Comparison of ENCODE assay signal across 18 cellular contexts in genomic region chr6:110608151-110608550, GRCh38.
DNase-seq lines count a peak whose midpoint lies in the region; ATAC-seq, FAIRE-seq and TF ChIP-seq lines count a peak whose summit lies in the region.
"Had no signal": no experiment of that assay in that cellular context is flagged by ENCODE, and none has a peak within 500 bp of the region (broad histone marks: within the 10 kb centered on the region; RNA-seq: fewer than 3 reads in every experiment).

No MANE protein-coding gene starts in this region.

- WGBS in K562 (ENCODE audit: insufficient coverage, low coverage, missing lambda C conversion rate), result 42% methylated on average over 2 of the region's 2 CpGs

- CTCF ChIA-PET in K562 (lab: Yijun Ruan, JAX; ENCODE audit: low intra/inter-chr PET ratio), result interaction anchor here (0.6 kb wide), 1 partner anchor 1652 kb away, joined by 3 read pairs; no protein-coding TSS in a partner anchor
- CTCF ChIA-PET in RWPE1 (lab: Yijun Ruan, JAX), result interaction anchor here (0.7 kb wide), 2 partner anchors 208 to 1012 kb away, joined by 4 read pairs; no protein-coding TSS in a partner anchor

- intact Hi-C loops in left ventricle myocardium inferior (cut with micrococcal nuclease), result no loop called here
- intact Hi-C loops in K562 (cut with micrococcal nuclease), result no loop called here

- no TSS peak for BruUV-seq in K562 (replicated peaks; lab: Mats Ljungman, UMichigan)

- H3K27me3 ChIP-seq in left ventricle myocardium inferior (ENCODE audit: low read depth) (no peaks in the 10 kb centered on the region), right atrium auricular region (no peaks in the 10 kb centered on the region), K562 (ENCODE audit: control insufficient read depth in 2 of 2, insufficient read depth in 2 of 2, low read length in 2 of 2) (no peaks in the 10 kb centered on the region), layer of hippocampus (ENCODE audit: control insufficient read depth, insufficient read depth, low read length) (no peaks in the 10 kb centered on the region)
- H3K27me3 ChIP-seq: BLaER1 treated with 17β-estradiol and CSF1 and Interleukin-3, amounts not matched to agents 10 nM and 100 nM had no signal

- no peaks in the 10 kb centered on the region for H3K9me3 ChIP-seq in left ventricle myocardium inferior (replicated peaks)
- no peaks in the 10 kb centered on the region for H3K9me3 ChIP-seq in right atrium auricular region
- no peaks in the 10 kb centered on the region for H3K9me3 ChIP-seq in K562 (replicated peaks; ENCODE audit: control insufficient read depth, insufficient read depth, low read depth, low read length)

- no peak for ATAC-seq in K562
- ATAC-seq: CD8-positive, alpha-beta T cell; GM12878; HepG2 had no signal

- FAIRE-seq in K562 (lab: Jason Lieb, UNC), result no peak
- FAIRE-seq: GM12878, GM19239, H1, HepG2 had no signal

- TF ChIP-seq POLR2A in K562 (conservative IDR thresholded peaks at IDR 0.05), result no peak

- H2AFZ ChIP-seq in K562 (ENCODE audit: low read depth, low read length), result no peak overlapping the region

- no peaks in the 10 kb centered on the region for H3K79me2 ChIP-seq in K562 (ENCODE audit: control insufficient read depth, insufficient read depth, low read length)

- POLR2A ChIA-PET in K562 (lab: Yijun Ruan, JAX) (interaction anchor here (1.0 kb wide), 1 partner anchor 29 kb away, joined by 3 read pairs; no protein-coding TSS in a partner anchor), RWPE1 (lab: Yijun Ruan, JAX; ENCODE audit: low non-redundant PET) (no interaction called here)

- H3K36me3 ChIP-seq in left ventricle myocardium inferior (peaks cover 9% of the 10 kb centered on the region), right atrium auricular region (no peaks in the 10 kb centered on the region), K562 (ENCODE audit: control insufficient read depth, insufficient read depth, low read length) (no peaks in the 10 kb centered on the region)

- H4K20me1 ChIP-seq in K562 (replicated peaks; ENCODE audit: control insufficient read depth, insufficient read depth, low read length), result no peaks in the 10 kb centered on the region
- H4K20me1 ChIP-seq: BLaER1 treated with 17β-estradiol and CSF1 and Interleukin-3, amounts not matched to agents 10 nM and 100 nM had no signal

- H3K4me3 ChIP-seq in left ventricle myocardium inferior, result no peak overlapping the region
- no peak overlapping the region for H3K4me3 ChIP-seq in right atrium auricular region
- no peak overlapping the region for H3K4me3 ChIP-seq in K562
- H3K4me3 ChIP-seq: BLaER1 treated with 17β-estradiol and CSF1 and Interleukin-3, amounts not matched to agents 10 nM and 100 nM; GM12878 had no signal

- H3K9me1 ChIP-seq in K562 (ENCODE audit: control insufficient read depth, insufficient read depth, low read length), result no peaks in the 10 kb centered on the region

- H3K4me1 ChIP-seq in left ventricle myocardium inferior, result peaks cover 13% of the 10 kb centered on the region
- peaks cover 0 to 9% of the 10 kb centered on the region in 2 donors for H3K4me1 ChIP-seq in right atrium auricular region
- no peaks in the 10 kb centered on the region for H3K4me1 ChIP-seq in K562 (replicated peaks in 1 of 2; ENCODE audit: control insufficient read depth in 2 of 2, insufficient read depth in 2 of 2, low read length in 2 of 2)
- H3K4me1 ChIP-seq: BLaER1 treated with 17β-estradiol and CSF1 and Interleukin-3, amounts not matched to agents 10 nM and 100 nM had no signal

- TF ChIP-seq EP300 in K562 (IDR thresholded peaks at IDR 0.05; ENCODE audit: low read length), result no peak

- H3K9ac ChIP-seq in K562 (ENCODE audit: insufficient read depth in 1 of 2, low read depth in 2 of 2, low read length in 2 of 2), result no peak overlapping the region
- H3K9ac ChIP-seq: BLaER1 treated with 17β-estradiol and CSF1 and Interleukin-3, amounts not matched to agents 10 nM and 100 nM had no signal

- in situ Hi-C loops in K562 (cut with MboI), result no loop called here

- no peak for TF ChIP-seq CTCF in left ventricle myocardium inferior (IDR thresholded peaks at IDR 0.05; ENCODE audit: borderline replicate concordance)
- no peak for TF ChIP-seq CTCF in right atrium auricular region (IDR thresholded peaks at IDR 0.05)
- no peak for TF ChIP-seq CTCF in K562 (IDR thresholded peaks at IDR 0.05 in 2 of 3, conservative IDR thresholded peaks at IDR 0.05 in 1 of 3; ENCODE audit: insufficient read depth in 2 of 3, low read depth in 1 of 3, low read length in 3 of 3)
- no peak for TF ChIP-seq CTCF in RWPE1 (conservative IDR thresholded peaks at IDR 0.05; ENCODE audit: low read depth)

- H3K27ac ChIP-seq in left ventricle myocardium inferior (replicated peaks) (peak overlapping the region; percentile 35), right atrium auricular region (no peak overlapping the region), K562 (ENCODE audit: extremely low read depth, low read depth, low read length) (no peak overlapping the region), layer of hippocampus (ENCODE audit: low read depth, low read length) (peak overlapping the region; percentile 91), RWPE1 (no peak overlapping the region)
- H3K27ac ChIP-seq: BLaER1 treated with 17β-estradiol and CSF1 and Interleukin-3, amounts not matched to agents 10 nM and 100 nM had no signal

- H3K4me2 ChIP-seq in K562 (ENCODE audit: insufficient read depth, low read length), result no peak overlapping the region
- H3K4me2 ChIP-seq: BLaER1 treated with 17β-estradiol and CSF1 and Interleukin-3, amounts not matched to agents 10 nM and 100 nM had no signal

- DNase-seq in left ventricle myocardium inferior, result no peak
- no peak for DNase-seq in right atrium auricular region (ENCODE audit: low spot score)
- no peak for DNase-seq in K562 (ENCODE audit: extremely low read depth in 1 of 4, low spot score in 3 of 4)
- no peak for DNase-seq in DMS153 treated with DMSO at 0.1 percent for 48 hours (lab: John Stamatoyannopoulos, UW; ENCODE audit: unreplicated experiment)
- DNase-seq in mesenteric fat pad (ENCODE audit: low spot score), result no peak
- no peak for DNase-seq in RWPE1 (ENCODE audit: low spot score)
- DNase-seq: Calu3; CD8-positive, alpha-beta T cell; DMS53; DND-41; EL; H9 had no signal

- no peak for TF ChIP-seq RAD21 in K562 (CRISPR knock-in tag; conservative IDR thresholded peaks at IDR 0.05 in 1 of 2, IDR thresholded peaks at IDR 0.05 in 1 of 2)

TF ChIP-seq in K562, 482 proteins besides CTCF, POLR2A, EP300 and RAD21:
- TF ChIP-seq ZFX (CRISPR knock-in tag; IDR thresholded peaks at IDR 0.05) (no peak), ZNF121 (CRISPR knock-in tag; conservative IDR thresholded peaks at IDR 0.05) (peak; percentile 57; the same call in 1 of the 2 replicates)

Comparison
In these comparisons a context has a peak if more than half of its experiments do, and no peak if none do; other contexts are left out.
1. H3K27ac ChIP-seq: peak in left ventricle myocardium inferior (single experiment) and layer of hippocampus (single experiment); none in right atrium auricular region (0 of 2), K562 (single experiment) and RWPE1 (single experiment).